14 cellular contexts compared by ENCODE assay signal in the genomic region with DNA sequence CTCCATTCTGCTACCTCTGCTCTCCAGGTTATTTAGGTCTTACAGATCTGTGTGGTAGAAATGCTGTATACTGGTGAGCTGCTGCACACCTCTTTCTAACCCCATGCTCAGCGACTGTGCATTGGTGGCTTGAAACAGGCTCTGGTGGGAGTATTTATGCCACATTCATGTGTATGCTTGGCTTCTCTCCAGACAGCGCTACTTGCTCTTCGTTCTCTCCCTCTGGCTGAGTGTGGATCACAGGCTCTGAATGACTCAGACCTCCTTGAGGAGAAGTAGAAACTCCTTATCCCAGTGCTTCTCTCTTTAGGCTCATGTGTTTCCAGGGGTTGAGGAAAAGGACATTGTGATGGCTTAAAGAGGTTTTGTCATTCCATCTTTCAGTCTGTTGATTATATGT. TPM values are rescaled to one million over a fixed set of nuclear protein-coding genes. Genes with fewer than 3 reads are reported as not detected.
DNase-seq lines count a peak whose midpoint lies in the region; ATAC-seq and TF ChIP-seq lines count a peak whose summit lies in the region.
"Had no signal": no experiment of that assay in that cellular context is flagged by ENCODE, and none has a peak within 500 bp of the region (broad histone marks: within the 10 kb centered on the region; RNA-seq: fewer than 3 reads in every experiment).

No MANE protein-coding gene starts in this region.

- no peaks in the 10 kb centered on the region for H3K27me3 ChIP-seq in H7 (ENCODE audit: control insufficient read depth, insufficient read depth, low read length)

- peaks cover 2% of the 10 kb centered on the region for H3K36me3 Mint-ChIP-seq in chondrocyte (ENCODE audit: low read depth)
- H3K36me3 Mint-ChIP-seq in stimulated activated naive B cell treated with anti-CD40 and anti-IgM and Interleukin-4, amounts not matched to agents 10 μg/mL and 1 μg/mL and 100 μg/mL, for 72 hours: no peaks in the 10 kb centered on the region

- peak overlapping the region; percentile 77 for H3K27ac Mint-ChIP-seq in chondrocyte (ENCODE audit: unreplicated experiment)
- H3K27ac Mint-ChIP-seq in stimulated activated naive B cell treated with anti-CD40 and anti-IgM and Interleukin-4, amounts not matched to agents 10 μg/mL and 1 μg/mL and 100 μg/mL, for 72 hours: no peak overlapping the region

- peaks cover 42% of the 10 kb centered on the region for H3K4me1 Mint-ChIP-seq in chondrocyte (ENCODE audit: low read depth)
- no peaks in the 10 kb centered on the region for H3K4me1 Mint-ChIP-seq in stimulated activated naive B cell treated with anti-CD40 and anti-IgM and Interleukin-4, amounts not matched to agents 10 μg/mL and 1 μg/mL and 100 μg/mL, for 72 hours

- H3K27me3 Mint-ChIP-seq in chondrocyte (ENCODE audit: low read depth): no peaks in the 10 kb centered on the region
- H3K27me3 Mint-ChIP-seq in stimulated activated naive B cell treated with anti-CD40 and anti-IgM and Interleukin-4, amounts not matched to agents 10 μg/mL and 1 μg/mL and 100 μg/mL, for 72 hours: peaks cover 28 to 32% of the 10 kb centered on the region in 2 donors

- H3K9me3 Mint-ChIP-seq in chondrocyte (ENCODE audit: low read depth): peaks cover 3% of the 10 kb centered on the region
- H3K9me3 Mint-ChIP-seq in stimulated activated naive B cell treated with anti-CD40 and anti-IgM and Interleukin-4, amounts not matched to agents 10 μg/mL and 1 μg/mL and 100 μg/mL, for 72 hours: no peaks in the 10 kb centered on the region

- DNase-seq in Ammon's horn (ENCODE audit: low spot score) (peak; percentile 62), Kasumi-1 (lab: John Stamatoyannopoulos, UW) (peak; percentile 21 to 30), chondrocyte (ENCODE audit: low spot score) (no peak), myocyte (ENCODE audit: low read depth) (peak; percentile 78), H7 (no peak)
- no peak for DNase-seq in stimulated activated naive B cell treated with anti-CD40 and anti-IgM and Interleukin-4, amounts not matched to agents 10 μg/mL and 1 μg/mL and 100 μg/mL, for 72 hours
- DNase-seq: cerebellar nuclear complex; NCI-H1092; SIG-M5; stimulated activated naive CD4-positive, alpha-beta T cell had no signal

- H3K4me3 Mint-ChIP-seq in chondrocyte (ENCODE audit: unreplicated experiment): no peak overlapping the region
- H3K4me3 Mint-ChIP-seq in stimulated activated naive B cell treated with anti-CD40 and anti-IgM and Interleukin-4, amounts not matched to agents 10 μg/mL and 1 μg/mL and 100 μg/mL, for 72 hours: no peak overlapping the region

- no peak overlapping the region for H3K4me3 ChIP-seq in H7 (ENCODE audit: insufficient read depth, low read depth, low read length)
- H3K4me3 ChIP-seq: skin epidermis had no signal

- ATAC-seq in HG02798 (IDR thresholded peaks at IDR 0.05; ENCODE audit: poor library complexity, unreplicated experiment) (no peak), HG03565 (IDR thresholded peaks at IDR 0.05; ENCODE audit: unreplicated experiment) (no peak)
- no peak for ATAC-seq in stimulated activated naive B cell treated with anti-CD40 and anti-IgM and Interleukin-4, amounts not matched to agents 10 μg/mL and 1 μg/mL and 100 μg/mL, for 72 hours (replicated peaks)

- TF ChIP-seq CTCF in chondrocyte (IDR thresholded peaks at IDR 0.05): no peak

- H3K36me3 ChIP-seq in H7 (replicated peaks; ENCODE audit: control insufficient read depth, insufficient read depth, low read length): no peaks in the 10 kb centered on the region

RNA-seq across cellular contexts. Expression of gene FHOD3, which starts 54.9 kb away (rescaled TPM):
- 8.2 to 9.9 TPM (median 8.9 TPM) in 3 replicates for total RNA-seq in chondrocyte
- 23.2 and 57.5 TPM in 2 replicates for total RNA-seq in myocyte
- polyA plus RNA-seq in myocyte (2012): 21.4 TPM
- total RNA-seq in H7 (2014; rRNA removed; shearing (Covaris generic)): 1.8 and 2.1 TPM in 2 replicates
- total RNA-seq: activated CD8-positive, alpha-beta memory T cell treated with anti-CD3 and anti-CD28 coated beads for 36 hours had no signal

Comparison
In these comparisons a context has a peak if more than half of its experiments do, and no peak if none do; other contexts are left out.
1. DNase-seq: peak in Ammon's horn (single experiment), Kasumi-1 (2 of 2) and myocyte (single experiment); none in chondrocyte (single experiment), stimulated activated naive B cell treated with anti-CD40 and anti-IgM and Interleukin-4, amounts not matched to agents 10 μg/mL and 1 μg/mL and 100 μg/mL, for 72 hours (single experiment) and H7 (single experiment).